ENCODE assay signal across 8 cellular contexts in genomic region chr5:424259-425110, GRCh38. TPM values are rescaled to one million over a fixed set of nuclear protein-coding genes. Genes with fewer than 3 reads are reported as not detected.
DNase-seq lines count a peak whose midpoint lies in the region; ATAC-seq, FAIRE-seq and TF ChIP-seq lines count a peak whose summit lies in the region.

No MANE protein-coding gene starts in this region.

- no peak overlapping the region for H3K4me3 ChIP-seq in PC-3 (ENCODE audit: low read length)

- no peak for DNase-seq in Right ventricle myocardium inferior (ENCODE audit: missing footprints)
- DNase-seq in Right ventricle myocardium superior: no peak
- DNase-seq in PC-3: peak; percentile 35
- DNase-seq in substantia nigra (lab: John Stamatoyannopoulos, UW): no peak
- DNase-seq in HTR-8/SVneo (ENCODE audit: insufficient read length, low spot score): no peak
- DNase-seq in activated T-cell treated with anti-CD3 and anti-CD28 coated beads, Interleukin-2, amount 50 U/mL, for 72 hours: no peak
- DNase-seq in LoVo (ENCODE audit: low spot score): no peak

- H4K20me1 ChIP-seq in PC-3 (ENCODE audit: low read length): no peaks in the 10 kb centered on the region

- no peak overlapping the region for H3K4me2 ChIP-seq in PC-3 (ENCODE audit: low read length)

- H3K79me2 ChIP-seq in PC-3 (ENCODE audit: low read length): no peaks in the 10 kb centered on the region

- H3F3A ChIP-seq in PC-3 (ENCODE audit: low read length, unreplicated experiment): no peaks in the 10 kb centered on the region

- no peak overlapping the region for H2AFZ ChIP-seq in PC-3 (ENCODE audit: low read length)

- H3K4me1 Mint-ChIP-seq in activated T-cell treated with anti-CD3 and anti-CD28 coated beads, Interleukin-2, amount 50 U/mL, for 72 hours (ENCODE audit: low read depth): peaks cover 43% of the 10 kb centered on the region

- H3K27me3 ChIP-seq in PC-3 (ENCODE audit: low read length): no peaks in the 10 kb centered on the region

- no peak for TF ChIP-seq CTCF in PC-3 (conservative IDR thresholded peaks at IDR 0.05; ENCODE audit: low read depth, low read length)

- POLR2A ChIA-PET in PC-3 (lab: Charles Lee; ENCODE audit: unreplicated experiment): no interaction called here

- H3K9me2 ChIP-seq in PC-3 (replicated peaks; ENCODE audit: low read length): no peaks in the 10 kb centered on the region

- ATAC-seq in Right ventricle myocardium inferior (peak; percentile 4), Right ventricle myocardium superior (ENCODE audit: poor library complexity) (no peak), HG02884 (IDR thresholded peaks at IDR 0.05; ENCODE audit: unreplicated experiment) (peak; percentile 85), PC-3 (peak; percentile 38; the same call in 1 of the 2 replicates)
- ATAC-seq in activated T-cell treated with anti-CD3 and anti-CD28 coated beads, Interleukin-2, amount 50 U/mL, for 72 hours (replicated peaks in 1 of 2): no peak

- peaks cover 11% of the 10 kb centered on the region for H3K27me3 Mint-ChIP-seq in activated T-cell treated with anti-CD3 and anti-CD28 coated beads, Interleukin-2, amount 50 U/mL, for 72 hours (ENCODE audit: low read depth)

- FAIRE-seq in HTR-8/SVneo (lab: Jason Lieb, UNC): no peak

- no peaks in the 10 kb centered on the region for H3K9me3 ChIP-seq in PC-3 (ENCODE audit: low read length)

- no TSS peak for BruUV-seq in PC-3 (replicated peaks; lab: Mats Ljungman, UMichigan)

- H3K9me3 Mint-ChIP-seq in activated T-cell treated with anti-CD3 and anti-CD28 coated beads, Interleukin-2, amount 50 U/mL, for 72 hours: peaks cover 0 to 4% of the 10 kb centered on the region in 2 donors

- CTCF ChIA-PET in PC-3 (lab: Charles Lee): no interaction called here

- H3K27ac ChIP-seq in PC-3 (ENCODE audit: low read length): no peak overlapping the region
- H3K27ac ChIP-seq in substantia nigra (ENCODE audit: low read depth, low read length, poor library complexity, severe bottlenecking): peak overlapping the region; percentile 27

- no peaks in the 10 kb centered on the region; the same call in 1 of the 2 replicates for H3K4me1 ChIP-seq in PC-3 (ENCODE audit: insufficient read depth, low read length)

- no peak overlapping the region for H3K4me3 Mint-ChIP-seq in activated T-cell treated with anti-CD3 and anti-CD28 coated beads, Interleukin-2, amount 50 U/mL, for 72 hours

- no peak overlapping the region for H3K9ac ChIP-seq in PC-3 (ENCODE audit: low read length)

- peaks cover 9 to 24% of the 10 kb centered on the region in 2 donors for H3K36me3 Mint-ChIP-seq in activated T-cell treated with anti-CD3 and anti-CD28 coated beads, Interleukin-2, amount 50 U/mL, for 72 hours (ENCODE audit: insufficient read depth in 2 of 2)

- intact Hi-C loops in Right ventricle myocardium inferior (cut with DNase I): no loop called here
- intact Hi-C loops in Right ventricle myocardium superior (cut with DNase I): no loop called here
- intact Hi-C loops in PC-3 (cut with micrococcal nuclease): no loop called here

- H3K36me3 ChIP-seq in PC-3 (ENCODE audit: low read depth, low read length): no peaks in the 10 kb centered on the region

- no peak overlapping the region for H3K27ac Mint-ChIP-seq in activated T-cell treated with anti-CD3 and anti-CD28 coated beads, Interleukin-2, amount 50 U/mL, for 72 hours

RNA-seq across cellular contexts. Expression of gene EXOC3, which starts 18.5 kb away (rescaled TPM):
- total RNA-seq in Right ventricle myocardium inferior (47.3 TPM), Right ventricle myocardium superior (46.4 TPM), PC-3 (2014; rRNA removed) (31.3 and 42.1 TPM in 2 replicates)
- total RNA-seq in activated T-cell treated with anti-CD3 and anti-CD28 coated beads, Interleukin-2, amount 50 U/mL, for 72 hours: 10 to 100 TPM; 60.1 to 78.2 TPM

Comparison
In these comparisons a context has a peak if more than half of its experiments do, and no peak if none do; other contexts are left out.
1. ATAC-seq: peak in Right ventricle myocardium inferior (single experiment), HG02884 (single experiment) and PC-3 (single experiment); none in Right ventricle myocardium superior (single experiment) and activated T-cell treated with anti-CD3 and anti-CD28 coated beads, Interleukin-2, amount 50 U/mL, for 72 hours (0 of 2).